In genomic region chr6:99611148-99611547, GRCh38 we compare ENCODE assay signal across 1 cellular context.
A peak's percentile ranks its signal among the peaks of the same experiment; 100 is the strongest.
TF ChIP-seq lines count a peak whose summit lies in the region.

No MANE protein-coding gene starts in this region.

TF ChIP-seq in GM12878, 131 proteins besides CTCF, POLR2A, EP300 and RAD21 (continued from another document):
- no peak for TF ChIP-seq E4F1 (IDR thresholded peaks at IDR 0.05; ENCODE audit: borderline replicate concordance, partially characterized antibody)
- TF ChIP-seq RAD51 (IDR thresholded peaks at IDR 0.05): no peak
- no peak for TF ChIP-seq CREM (IDR thresholded peaks at IDR 0.05; ENCODE audit: low read depth)
- TF ChIP-seq RUNX3 (IDR thresholded peaks at IDR 0.05; ENCODE audit: low read length): peak; percentile 88
- no peak for TF ChIP-seq SIX5 (IDR thresholded peaks at IDR 0.05; ENCODE audit: low read depth, low read length, severe bottlenecking)
- no peak for TF ChIP-seq BRCA1 (IDR thresholded peaks at IDR 0.05; ENCODE audit: low read depth, low read length)
- 0 out of 2 replicates have a peak, but pooled peaks have one; percentile 45 for TF ChIP-seq IRF4 (IDR thresholded peaks at IDR 0.05; ENCODE audit: low read depth, low read length)
- no peak for TF ChIP-seq FOXK2 (IDR thresholded peaks at IDR 0.05)
- no peak for TF ChIP-seq PAX8 (IDR thresholded peaks at IDR 0.05)
- no peak for TF ChIP-seq CREB1 (IDR thresholded peaks at IDR 0.05; ENCODE audit: low read depth)
- TF ChIP-seq IKZF2 (IDR thresholded peaks at IDR 0.05): peak in 1 of 2 experiments; percentile 39; a peak in 2 of 4 replicates
- no peak for TF ChIP-seq ETV6 (conservative IDR thresholded peaks at IDR 0.05 in 1 of 2, IDR thresholded peaks at IDR 0.05 in 1 of 2; ENCODE audit: borderline replicate concordance in 1 of 2, low read depth in 1 of 2)
- TF ChIP-seq IKZF1 (conservative IDR thresholded peaks at IDR 0.05): 0 out of 2 replicates have a peak, but pooled peaks have one; percentile 16
- 0 out of 2 replicates have a peak, but pooled peaks have one; percentile 29 for TF ChIP-seq NBN (IDR thresholded peaks at IDR 0.05)
- peak; percentile 83 for TF ChIP-seq RELB (IDR thresholded peaks at IDR 0.05; ENCODE audit: low read depth)
- no peak for TF ChIP-seq GATAD2B (conservative IDR thresholded peaks at IDR 0.05; ENCODE audit: low read depth)
- no peak for TF ChIP-seq USF1 (IDR thresholded peaks at IDR 0.05; ENCODE audit: borderline replicate concordance, extremely low read length, insufficient read depth, low read depth, low read length)
- TF ChIP-seq NFIC (IDR thresholded peaks at IDR 0.05; ENCODE audit: low read depth, low read length): peak; percentile 67; the same call in 1 of the 2 replicates
- 0 out of 2 replicates have a peak, but pooled peaks have one; percentile 35 for TF ChIP-seq ATF7 (IDR thresholded peaks at IDR 0.05; ENCODE audit: low read depth)
- TF ChIP-seq MAX (IDR thresholded peaks at IDR 0.05; ENCODE audit: low read depth, low read length): no peak
- TF ChIP-seq JUND (IDR thresholded peaks at IDR 0.05; ENCODE audit: low read depth, low read length): peak; percentile 39; the same call in 1 of the 2 replicates
- TF ChIP-seq CBFB (IDR thresholded peaks at IDR 0.05; ENCODE audit: low read depth): peak; percentile 51; the same call in 1 of the 2 replicates
- TF ChIP-seq ATF2 (IDR thresholded peaks at IDR 0.05; ENCODE audit: low read length): peak; percentile 70
- no peak for TF ChIP-seq NFXL1 (IDR thresholded peaks at IDR 0.05; ENCODE audit: borderline replicate concordance)
- no peak for TF ChIP-seq ZBTB4 (CRISPR knock-in tag; IDR thresholded peaks at IDR 0.05)
- TF ChIP-seq MEF2A (IDR thresholded peaks at IDR 0.05; ENCODE audit: insufficient read depth, low read depth, low read length): 0 out of 2 replicates have a peak, but pooled peaks have one; percentile 19
- TF ChIP-seq MTA3 (IDR thresholded peaks at IDR 0.05; ENCODE audit: borderline replicate concordance, low read length): peak; percentile 51; the same call in 1 of the 2 replicates
- no peak for TF ChIP-seq EED (IDR thresholded peaks at IDR 0.05; ENCODE audit: low read depth)
- no peak for TF ChIP-seq CUX1 (IDR thresholded peaks at IDR 0.05; ENCODE audit: insufficient replicate concordance, low read depth, low read length)
- peak; percentile 97; the same call in 1 of the 2 replicates for TF ChIP-seq BACH1 (IDR thresholded peaks at IDR 0.05; ENCODE audit: borderline replicate concordance)
- no peak for TF ChIP-seq SMC3 (IDR thresholded peaks at IDR 0.05; ENCODE audit: borderline replicate concordance, low read length)
- peak; percentile 32; the same call in 1 of the 2 replicates for TF ChIP-seq BCL11A (IDR thresholded peaks at IDR 0.05; ENCODE audit: low read depth, low read length)
- TF ChIP-seq TCF7 (IDR thresholded peaks at IDR 0.05; ENCODE audit: borderline replicate concordance): peak; percentile 13; the same call in 1 of the 2 replicates
